Comparison of ENCODE assay signal across 22 cellular contexts in the genomic region with DNA sequence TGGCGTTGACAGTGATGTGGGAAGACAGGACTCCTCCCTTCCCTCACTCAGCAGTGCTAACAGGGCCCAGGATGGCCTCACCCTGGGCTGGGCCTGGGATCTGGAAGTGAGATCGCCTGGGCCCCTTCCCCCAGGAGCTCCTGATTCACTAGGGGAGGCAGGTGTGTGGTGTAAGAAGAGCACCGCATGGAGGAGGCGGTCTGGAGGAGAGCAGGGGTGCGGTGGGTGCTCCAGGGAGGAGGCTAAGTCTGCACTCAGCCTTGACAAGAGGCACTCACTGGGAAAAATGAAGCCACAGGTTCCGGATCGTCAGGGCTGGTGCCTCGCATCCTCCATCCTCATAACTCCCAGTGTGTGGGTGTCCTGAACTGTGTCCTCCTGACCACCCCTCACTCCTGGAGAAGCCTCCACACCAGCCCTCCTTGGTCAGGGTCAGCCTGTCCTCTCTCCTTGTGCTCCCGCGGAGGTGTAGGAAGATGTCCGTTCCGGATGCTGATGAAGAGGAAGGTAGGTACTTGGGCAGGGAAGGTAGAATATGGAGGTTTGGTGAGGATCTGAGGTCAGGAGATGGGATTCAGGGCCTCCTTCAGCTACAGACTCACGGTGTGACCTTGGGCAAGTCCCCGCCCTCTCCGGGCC.
DNase-seq lines count a peak whose midpoint lies in the region; ATAC-seq and TF ChIP-seq lines count a peak whose summit lies in the region.
"Had no signal": no experiment of that assay in that cellular context is flagged by ENCODE, and none has a peak within 500 bp of the region (broad histone marks: within the 10 kb centered on the region; RNA-seq: fewer than 3 reads in every experiment).

No MANE protein-coding gene starts in this region.

- no peaks in the 10 kb centered on the region for H3K4me1 ChIP-seq in osteoblast (ENCODE audit: insufficient read depth, low read length)
- H3K4me1 ChIP-seq: BE2C had no signal

- no peak overlapping the region for H3K4me2 ChIP-seq in osteoblast (ENCODE audit: insufficient read depth, low read length)

- H3K9me3 ChIP-seq in osteoblast (ENCODE audit: low read depth, low read length) = no peaks in the 10 kb centered on the region
- H3K9me3 ChIP-seq: BE2C had no signal

- no peaks in the 10 kb centered on the region for H3K36me3 ChIP-seq in osteoblast (ENCODE audit: insufficient read depth, low read length)
- H3K36me3 ChIP-seq: BE2C, SJCRH30 had no signal

- DNase-seq in activated CD8-positive, alpha-beta memory T cell treated with anti-CD3 and anti-CD28 coated beads for 24 hours = peak; percentile 33
- no peak for DNase-seq in activated CD8-positive, alpha-beta memory T cell treated with anti-CD3 and anti-CD28 coated beads, Interleukin-2, amount 50 U/mL, for 48 hours
- DNase-seq in iPS-NIHi7 (ENCODE audit: extremely low spot score) (peak; percentile 6), osteoblast (ENCODE audit: insufficient read length, low spot score, missing footprints) (peak; percentile 43), NCI-H2081 (lab: John Stamatoyannopoulos, UW) (no peak)
- DNase-seq in activated naive CD4-positive, alpha-beta T cell treated with Interleukin-2 at 50 U/mL for 16 hours = no peak
- DNase-seq: 8988T; BE2C; CD4-positive, alpha-beta T cell; H9; KG1; NCI-H1048; NCI-H146; NCI-H2081 treated with DMSO at 0.1 percent for 48 hours; NCI-H510A treated with DMSO at 0.1 percent for 48 hours; NCI-H82; PC-3; SJCRH30 had no signal

- H3K4me3 ChIP-seq in osteoblast (ENCODE audit: insufficient read depth, low read length) = no peak overlapping the region
- H3K4me3 ChIP-seq: SJCRH30 had no signal

- no peak for ATAC-seq in HG03442 (IDR thresholded peaks at IDR 0.05; ENCODE audit: unreplicated experiment)
- ATAC-seq in HG02973 (IDR thresholded peaks at IDR 0.05; ENCODE audit: unreplicated experiment) = no peak
- ATAC-seq: PC-3 had no signal

- no peaks in the 10 kb centered on the region for H4K20me1 ChIP-seq in osteoblast (ENCODE audit: insufficient read depth, low read length)

- H3K27ac ChIP-seq in osteoblast (ENCODE audit: low read depth, low read length) = no peak overlapping the region
- H3K27ac ChIP-seq: HL-60, RWPE1, SJCRH30 had no signal

- H3K79me2 ChIP-seq in osteoblast (ENCODE audit: insufficient read depth, low read length) = no peaks in the 10 kb centered on the region

- no peak for TF ChIP-seq CTCF in osteoblast (IDR thresholded peaks at IDR 0.05; ENCODE audit: extremely low read depth, low read depth, low read length)

- no peak overlapping the region for H2AFZ ChIP-seq in osteoblast (ENCODE audit: low read length)

- peaks cover 7% of the 10 kb centered on the region for H3K27me3 ChIP-seq in osteoblast (ENCODE audit: insufficient read depth, low read length)
- H3K27me3 ChIP-seq: BE2C, SJCRH30 had no signal

Comparison
In these comparisons a context has a peak if more than half of its experiments do, and no peak if none do; other contexts are left out.
1. DNase-seq: peak in activated CD8-positive, alpha-beta memory T cell treated with anti-CD3 and anti-CD28 coated beads for 24 hours (single experiment), iPS-NIHi7 (single experiment) and osteoblast (single experiment); none in activated CD8-positive, alpha-beta memory T cell treated with anti-CD3 and anti-CD28 coated beads, Interleukin-2, amount 50 U/mL, for 48 hours (single experiment), activated naive CD4-positive, alpha-beta T cell treated with Interleukin-2 at 50 U/mL for 16 hours (single experiment) and NCI-H2081 (0 of 2).